ENCODE assay signal across 1 cellular context in genomic region chr6:30748851-30749540, GRCh38.
A peak's percentile ranks its signal among the peaks of the same experiment; 100 is the strongest.
TF ChIP-seq lines count a peak whose summit lies in the region.

No MANE protein-coding gene starts in this region.

TF ChIP-seq in HepG2, 621 proteins besides CTCF, POLR2A, EP300 and RAD21 (continued from another document and continues in another):
- TF ChIP-seq AKNA (CRISPR knock-in tag; IDR thresholded peaks at IDR 0.05; ENCODE audit: borderline replicate concordance) (no peak), RFX1 (IDR thresholded peaks at IDR 0.05) (no peak), ZNF121 (CRISPR knock-in tag; IDR thresholded peaks at IDR 0.05) (no peak), GMEB1 (CRISPR knock-in tag; IDR thresholded peaks at IDR 0.05; ENCODE audit: borderline replicate concordance) (0 out of 2 replicates have a peak, but pooled peaks have one; percentile 16), PAX8 (CRISPR knock-in tag; IDR thresholded peaks at IDR 0.05; ENCODE audit: borderline replicate concordance) (no peak), NBN (conservative IDR thresholded peaks at IDR 0.05) (no peak), ZBTB10 (CRISPR knock-in tag; IDR thresholded peaks at IDR 0.05; ENCODE audit: borderline replicate concordance) (no peak; the same call in 1 of the 2 replicates), RCOR2 (CRISPR knock-in tag; IDR thresholded peaks at IDR 0.05) (no peak), RERE (CRISPR knock-in tag; IDR thresholded peaks at IDR 0.05; ENCODE audit: low read depth) (no peak), STAT6 (CRISPR knock-in tag; IDR thresholded peaks at IDR 0.05; ENCODE audit: borderline replicate concordance) (no peak; the same call in 1 of the 2 replicates), ZNF530 (CRISPR knock-in tag; IDR thresholded peaks at IDR 0.05; ENCODE audit: low read depth) (no peak), MEF2D (CRISPR knock-in tag; IDR thresholded peaks at IDR 0.05) (peak; percentile 58), AHR (CRISPR knock-in tag; IDR thresholded peaks at IDR 0.05) (no peak), ZFX (CRISPR knock-in tag; IDR thresholded peaks at IDR 0.05; ENCODE audit: low read depth) (peak; percentile 67), THYN1 (CRISPR knock-in tag; IDR thresholded peaks at IDR 0.05; ENCODE audit: borderline replicate concordance, low read depth) (no peak), FOXP4 (CRISPR knock-in tag; IDR thresholded peaks at IDR 0.05) (peak; percentile 47), ZNF598 (CRISPR knock-in tag; IDR thresholded peaks at IDR 0.05; ENCODE audit: borderline replicate concordance) (no peak), ZNF276 (CRISPR knock-in tag; IDR thresholded peaks at IDR 0.05; ENCODE audit: low read depth) (0 out of 2 replicates have a peak, but pooled peaks have one; percentile 21), ZNF160 (CRISPR knock-in tag; IDR thresholded peaks at IDR 0.05) (0 out of 2 replicates have a peak, but pooled peaks have one; percentile 44), MXI1 (IDR thresholded peaks at IDR 0.05; ENCODE audit: borderline replicate concordance, low read depth, low read length) (no peak; the same call in 2 of the 3 replicates), ZNF556 (CRISPR knock-in tag; IDR thresholded peaks at IDR 0.05; ENCODE audit: borderline replicate concordance) (no peak), JUND (CRISPR knock-in tag; IDR thresholded peaks at IDR 0.05) (peak; percentile 73), DNMT3B (CRISPR knock-in tag; conservative IDR thresholded peaks at IDR 0.05) (no peak), DNMT1 (CRISPR knock-in tag; IDR thresholded peaks at IDR 0.05) (no peak), IKZF5 (CRISPR knock-in tag; IDR thresholded peaks at IDR 0.05) (no peak), SMARCC2 (IDR thresholded peaks at IDR 0.05) (no peak)
